8 cellular contexts compared by ENCODE assay signal in genomic region chr18:72544092-72544886, GRCh38. TPM values are rescaled to one million over a fixed set of nuclear protein-coding genes. Genes with fewer than 3 reads are reported as not detected.
DNase-seq lines count a peak whose midpoint lies in the region; ATAC-seq and TF ChIP-seq lines count a peak whose summit lies in the region.

TSS of gene CBLN2 (minus strand) at chr18:72544342. CDS start at chr18:72542160, 2,182 bp downstream.

- H3K4me3 Mint-ChIP-seq in activated T-cell treated with anti-CD3 and anti-CD28 coated beads, Interleukin-2, amount 50 U/mL, for 24 hours, result no peak within 1 kb of the TSS

- H3K27me3 ChIP-seq in cardiac muscle cell, result peaks cover 49% of the 10 kb centered on the region

- no peaks in the 10 kb centered on the region for H3K36me3 Mint-ChIP-seq in activated T-cell treated with anti-CD3 and anti-CD28 coated beads, Interleukin-2, amount 50 U/mL, for 24 hours (ENCODE audit: low read depth)

- DNase-seq in Ammon's horn (ENCODE audit: low spot score) (peak; percentile 79), NCI-H2107 (lab: John Stamatoyannopoulos, UW) (peak; percentile 85), cardiac muscle cell (ENCODE audit: low read depth in 1 of 2, low spot score in 1 of 2) (peak; percentile 79 to 92), putamen (ENCODE audit: low spot score) (peak; percentile 59), NCI-H446 treated with DMSO at 0.1 percent for 48 hours (lab: John Stamatoyannopoulos, UW) (no peak)
- DNase-seq in activated T-cell treated with anti-CD3 and anti-CD28 coated beads, Interleukin-2, amount 50 U/mL, for 24 hours, result peak; percentile 48

- H3K27me3 Mint-ChIP-seq in activated T-cell treated with anti-CD3 and anti-CD28 coated beads, Interleukin-2, amount 50 U/mL, for 24 hours, result peaks cover 51% of the 10 kb centered on the region

- no peaks in the 10 kb centered on the region for H3K9me3 ChIP-seq in cardiac muscle cell (ENCODE audit: low read depth)

- TF ChIP-seq CTCF in cardiac muscle cell (IDR thresholded peaks at IDR 0.05; ENCODE audit: low read depth, low read length), result peak; percentile 85

- peak; percentile 74 for ATAC-seq in GM18517 (IDR thresholded peaks at IDR 0.05; ENCODE audit: unreplicated experiment)
- ATAC-seq in HG03025 (IDR thresholded peaks at IDR 0.05; ENCODE audit: low FRiP score, unreplicated experiment), result peak; percentile 83

- no peaks in the 10 kb centered on the region for H3K36me3 ChIP-seq in cardiac muscle cell

- peaks cover 11% of the 10 kb centered on the region for H3K4me1 Mint-ChIP-seq in activated T-cell treated with anti-CD3 and anti-CD28 coated beads, Interleukin-2, amount 50 U/mL, for 24 hours (ENCODE audit: low read depth)

- peak within 1 kb of the TSS; percentile 42 for H3K4me3 ChIP-seq in cardiac muscle cell

- peaks cover 2% of the 10 kb centered on the region for H3K9me3 Mint-ChIP-seq in activated T-cell treated with anti-CD3 and anti-CD28 coated beads, Interleukin-2, amount 50 U/mL, for 24 hours

- no peaks in the 10 kb centered on the region for H3K4me1 ChIP-seq in cardiac muscle cell (ENCODE audit: low read depth)

- no peak within 1 kb of the TSS for H3K27ac ChIP-seq in cardiac muscle cell

- H3K27ac Mint-ChIP-seq in activated T-cell treated with anti-CD3 and anti-CD28 coated beads, Interleukin-2, amount 50 U/mL, for 24 hours, result no peak within 1 kb of the TSS

RNA-seq across cellular contexts. Expression of gene CBLN2, which starts in this region (rescaled TPM):
- total RNA-seq in cardiac muscle cell, result 0.15 and 2.0 TPM in 2 replicates
- 1.0 and 1.9 TPM in 2 replicates for polyA plus RNA-seq in cardiac muscle cell
